In the genomic region with DNA sequence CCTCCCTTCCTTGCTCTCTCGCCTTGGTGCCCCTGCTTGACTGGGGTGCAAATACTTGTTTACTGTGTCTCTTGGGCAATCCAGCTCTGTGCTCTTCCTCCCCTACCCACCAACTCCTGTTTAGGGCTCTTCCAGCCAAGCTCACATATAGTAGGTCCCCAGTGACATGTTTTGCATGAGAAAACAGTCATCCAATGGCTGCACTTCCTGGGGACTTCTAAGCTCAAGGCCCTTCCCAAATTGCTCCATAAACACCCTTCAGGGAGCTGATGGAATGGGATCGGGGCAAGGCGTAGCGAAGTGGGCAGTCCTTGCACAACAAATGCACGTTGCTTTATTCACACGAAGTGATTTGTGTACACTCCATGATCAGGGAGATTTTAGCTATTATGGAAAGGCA, we compare ENCODE assay signal across 11 cellular contexts. TPM values are rescaled to one million over a fixed set of nuclear protein-coding genes. Genes with fewer than 3 reads are reported as not detected.
DNase-seq lines count a peak whose midpoint lies in the region; ATAC-seq and TF ChIP-seq lines count a peak whose summit lies in the region.
"Had no signal": no experiment of that assay in that cellular context is flagged by ENCODE, and none has a peak within 500 bp of the region (broad histone marks: within the 10 kb centered on the region; RNA-seq: fewer than 3 reads in every experiment).

No MANE protein-coding gene starts in this region.

- H3K9me2 ChIP-seq in PC-3 (replicated peaks; ENCODE audit: low read length): no peaks in the 10 kb centered on the region

- 70 to 71% methylated on average over 6 of the region's 6 CpGs for WGBS in heart right ventricle, 2 donors
- WGBS in esophagus squamous epithelium, 2 donors: 61 to 69% methylated on average over 3 to 6 of the region's 6 CpGs
- 77 to 89% methylated on average over 6 of the region's 6 CpGs for WGBS in upper lobe of left lung, 2 donors

- intact Hi-C loops in heart right ventricle (cut with DNase I) (loop anchor here in 4 of 10 donors (5.0 to 10.0 kb wide), 4 partner anchors 55 to 268 kb away; a partner anchor contains a TSS), left cardiac atrium (cut with DNase I) (loop anchor here in 1 of 2 donors (10.0 kb wide), 1 partner anchor 185 kb away; no protein-coding TSS in a partner anchor), PC-3 (cut with micrococcal nuclease) (no loop called here), esophagus squamous epithelium (cut with DNase I) (loop anchor here (10.0 kb wide), 1 partner anchor 265 kb away; no protein-coding TSS in a partner anchor)

- no peak overlapping the region for H3K9ac ChIP-seq in PC-3 (ENCODE audit: low read length)

- CTCF ChIA-PET in PC-3 (lab: Charles Lee): no interaction called here

- H3K36me3 ChIP-seq in heart right ventricle (no peaks in the 10 kb centered on the region), PC-3 (ENCODE audit: low read depth, low read length) (no peaks in the 10 kb centered on the region), esophagus squamous epithelium (no peaks in the 10 kb centered on the region), upper lobe of left lung (no peaks in the 10 kb centered on the region)
- H3K36me3 ChIP-seq: cardiac muscle cell had no signal

- H3K4me3 ChIP-seq in heart right ventricle (no peak overlapping the region), PC-3 (ENCODE audit: low read length) (no peak overlapping the region), esophagus squamous epithelium (no peak overlapping the region), upper lobe of left lung (no peak overlapping the region)
- H3K4me3 ChIP-seq: cardiac muscle cell, lung had no signal

- POLR2A ChIA-PET in PC-3 (lab: Charles Lee; ENCODE audit: unreplicated experiment): interaction anchor here (0.9 kb wide), 1 partner anchor 59 kb away, joined by 6 read pairs; no protein-coding TSS in a partner anchor

- TF ChIP-seq CTCF in heart right ventricle (IDR thresholded peaks at IDR 0.05): no peak
- no peak for TF ChIP-seq CTCF in PC-3 (conservative IDR thresholded peaks at IDR 0.05; ENCODE audit: low read depth, low read length)
- TF ChIP-seq CTCF in esophagus squamous epithelium (IDR thresholded peaks at IDR 0.05): no peak
- no peak for TF ChIP-seq CTCF in upper lobe of left lung (IDR thresholded peaks at IDR 0.05)

- H3K9me3 ChIP-seq in heart right ventricle: peaks cover 0 to 3% (median 0%) of the 10 kb centered on the region in 11 donors
- no peaks in the 10 kb centered on the region for H3K9me3 ChIP-seq in PC-3 (ENCODE audit: low read length)
- H3K9me3 ChIP-seq in esophagus squamous epithelium: no peaks in the 10 kb centered on the region
- no peaks in the 10 kb centered on the region for H3K9me3 ChIP-seq in upper lobe of left lung

- peaks cover 0 to 33% (median 9%) of the 10 kb centered on the region in 9 donors for H3K4me1 ChIP-seq in heart right ventricle
- peaks cover 16% of the 10 kb centered on the region for H3K4me1 ChIP-seq in PC-3 (ENCODE audit: insufficient read depth, low read length)
- peaks cover 14 to 29% (median 16%) of the 10 kb centered on the region in 3 donors for H3K4me1 ChIP-seq in esophagus squamous epithelium
- peaks cover 0 to 29% (median 20%) of the 10 kb centered on the region in 4 donors for H3K4me1 ChIP-seq in upper lobe of left lung

- no TSS peak for BruUV-seq in PC-3 (replicated peaks; lab: Mats Ljungman, UMichigan)

- H4K20me1 ChIP-seq in PC-3 (ENCODE audit: low read length): no peaks in the 10 kb centered on the region

- H3F3A ChIP-seq in PC-3 (ENCODE audit: low read length, unreplicated experiment): no peaks in the 10 kb centered on the region

- peak overlapping the region in 9 of 10 donors; percentile 12 to 92 (median 38) for H3K27ac ChIP-seq in heart right ventricle
- peak overlapping the region; percentile 30; the same call in 1 of the 2 replicates for H3K27ac ChIP-seq in PC-3 (ENCODE audit: low read length)
- peak overlapping the region; percentile 39 to 83 (median 62) for H3K27ac ChIP-seq in esophagus squamous epithelium
- peak overlapping the region; percentile 66 to 86 (median 82) for H3K27ac ChIP-seq in upper lobe of left lung
- H3K27ac ChIP-seq: cardiac muscle cell had no signal

- DNase-seq in heart right ventricle (no peak), left cardiac atrium (no peak), PC-3 (no peak), esophagus squamous epithelium (lab: John Stamatoyannopoulos, UW) (no peak), upper lobe of left lung (no peak), NCI-H1092 treated with DMSO at 0.1 percent for 48 hours (lab: John Stamatoyannopoulos, UW) (no peak), anterior cingulate cortex (lab: John Stamatoyannopoulos, UW) (no peak), cerebellar cortex (ENCODE audit: low spot score) (no peak)
- DNase-seq: effector CD8-positive, alpha-beta T cell had no signal

- TF ChIP-seq EP300 in upper lobe of left lung (IDR thresholded peaks at IDR 0.05): no peak

- ATAC-seq in heart right ventricle: peak in 2 of 8 donors; percentile 6 to 7
- no peak for ATAC-seq in left cardiac atrium
- ATAC-seq in PC-3: no peak
- no peak for ATAC-seq in upper lobe of left lung (ENCODE audit: low FRiP score in 2 of 2)

- H3K27me3 ChIP-seq in heart right ventricle (no peaks in the 10 kb centered on the region), PC-3 (ENCODE audit: low read length) (no peaks in the 10 kb centered on the region), esophagus squamous epithelium (no peaks in the 10 kb centered on the region), upper lobe of left lung (no peaks in the 10 kb centered on the region)
- H3K27me3 ChIP-seq: cardiac muscle cell had no signal

- no peak overlapping the region for H2AFZ ChIP-seq in PC-3 (ENCODE audit: low read length)

- no peaks in the 10 kb centered on the region for H3K79me2 ChIP-seq in PC-3 (ENCODE audit: low read length)

- H3K4me2 ChIP-seq in PC-3 (ENCODE audit: low read length): peak overlapping the region; percentile 44; the same call in 1 of the 2 replicates

- TF ChIP-seq POLR2A in esophagus squamous epithelium (IDR thresholded peaks at IDR 0.05) (no peak), upper lobe of left lung (IDR thresholded peaks at IDR 0.05) (no peak)

RNA-seq across cellular contexts. Expression of a gene that starts 9.4 kb away (rescaled TPM):
- total RNA-seq in heart right ventricle (100 to 1,000 TPM in 4 of 10 donors, 10 to 100 TPM in 6; 79.5 to 113 (median 96.1) TPM), left cardiac atrium (100 to 1,000 TPM; 109 to 149 TPM), PC-3 (2014; rRNA removed) (124 and 152 TPM in 2 replicates), esophagus squamous epithelium (100 to 1,000 TPM in 2 of 4 donors, 10 to 100 TPM in 2; 68.3 to 121 (median 104) TPM), upper lobe of left lung (100 to 1,000 TPM; 108 to 191 (median 171) TPM)
- 100 to 1,000 TPM in 1 of 2 donors, 10 to 100 TPM in 1; 63.7 to 154 TPM for polyA plus RNA-seq in heart right ventricle

RNA-seq across cellular contexts. Expression of a gene that starts 38.7 kb away (rescaled TPM):
- total RNA-seq in heart right ventricle (10 to 100 TPM; 38.1 to 56.1 (median 44.5) TPM), left cardiac atrium (10 to 100 TPM; 44.6 to 46.7 TPM), PC-3 (2014; rRNA removed) (28.8 and 34.3 TPM in 2 replicates), esophagus squamous epithelium (10 to 100 TPM; 24.2 to 32.7 (median 29.7) TPM), upper lobe of left lung (10 to 100 TPM; 27.0 to 38.0 (median 31.1) TPM)
- polyA plus RNA-seq in heart right ventricle: 10 to 100 TPM; 24.1 to 37.6 TPM

RNA-seq across cellular contexts. Expression of a gene that starts 56.3 kb away (rescaled TPM):
- total RNA-seq in heart right ventricle (100 to 1,000 TPM; 438 to 594 (median 487) TPM), left cardiac atrium (100 to 1,000 TPM; 342 to 378 TPM), PC-3 (2014; rRNA removed) (220 and 267 TPM in 2 replicates), esophagus squamous epithelium (100 to 1,000 TPM; 209 to 435 (median 293) TPM), upper lobe of left lung (100 to 1,000 TPM; 185 to 426 (median 312) TPM)
- polyA plus RNA-seq in heart right ventricle: 100 to 1,000 TPM; 324 to 372 TPM

Comparison
In these comparisons a context has a peak if more than half of its experiments do, and no peak if none do; other contexts are left out.
1. H3K27ac ChIP-seq: peak in every context shown above with its lines; median percentile 82 in upper lobe of left lung; 62 in esophagus squamous epithelium; 38 in heart right ventricle; 30 in PC-3.